ENCODE assay signal across 17 cellular contexts in the genomic region with DNA sequence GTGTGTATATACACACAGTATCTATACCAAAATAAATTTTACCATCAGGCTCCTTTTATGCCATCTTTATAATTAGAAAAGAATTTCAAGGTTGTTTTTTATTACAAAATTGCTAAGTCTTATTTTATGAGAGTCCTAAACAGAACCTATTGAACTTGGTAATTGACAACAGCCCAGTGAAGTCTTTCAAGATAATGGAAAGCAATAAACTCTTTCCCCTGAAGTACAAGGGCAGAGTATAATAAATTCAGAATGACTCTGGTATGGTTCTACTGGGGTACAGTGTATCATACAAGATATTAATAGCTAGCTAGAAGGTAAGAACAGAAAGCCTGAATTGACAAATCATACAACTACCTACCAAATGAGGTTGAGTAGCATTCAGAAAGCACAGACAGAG. TPM values are rescaled to one million over a fixed set of nuclear protein-coding genes. Genes with fewer than 3 reads are reported as not detected.
DNase-seq lines count a peak whose midpoint lies in the region; ATAC-seq, FAIRE-seq and TF ChIP-seq lines count a peak whose summit lies in the region.
"Had no signal": no experiment of that assay in that cellular context is flagged by ENCODE, and none has a peak within 500 bp of the region (broad histone marks: within the 10 kb centered on the region; RNA-seq: fewer than 3 reads in every experiment).

No MANE protein-coding gene starts in this region.

- H3K4me3 ChIP-seq in HEK293 (ENCODE audit: low read depth, low read length) (no peak overlapping the region), small intestine (ENCODE audit: low read depth in 1 of 2, low read length in 2 of 2) (no peak overlapping the region), thyroid gland (replicated peaks in 1 of 3) (no peak overlapping the region)
- H3K4me3 ChIP-seq: BLaER1 had no signal

- POLR2A ChIA-PET in HEK293 (lab: Yijun Ruan, JAX): no interaction called here

- H3K27me3 ChIP-seq in small intestine (ENCODE audit: control insufficient read depth in 2 of 2, insufficient read depth in 2 of 2, low read length in 2 of 2) (no peaks in the 10 kb centered on the region), thyroid gland (no peaks in the 10 kb centered on the region)
- H3K27me3 ChIP-seq: BLaER1 had no signal

- DNase-seq in left colon (no peak), small intestine (peak; percentile 72), thyroid gland (no peak), NCI-H1930 (lab: John Stamatoyannopoulos, UW) (no peak)
- no peak for DNase-seq in activated effector memory CD4-positive, alpha-beta T cell treated with anti-CD3 and anti-CD28 coated beads, Interleukin-2, amount 50 U/mL, for 16 hours
- DNase-seq: 8988T; CD4-positive, alpha-beta memory T cell; DMS153; DMS79; GDM1; GOT3; H9 had no signal

- TF ChIP-seq CTCF in HEK293 (tag by site-specific recombination; IDR thresholded peaks at IDR 0.05) (no peak), thyroid gland (IDR thresholded peaks at IDR 0.05) (no peak)

- TF ChIP-seq POLR2A in thyroid gland (IDR thresholded peaks at IDR 0.05): no peak

- intact Hi-C loops in left colon (cut with DNase I, micrococcal nuclease): no loop called here
- intact Hi-C loops in thyroid gland (cut with DNase I): no loop called here

- ATAC-seq in left colon (peak; percentile 69), GM21360 (IDR thresholded peaks at IDR 0.05; ENCODE audit: unreplicated experiment) (no peak)
- ATAC-seq: HepG2 had no signal

- no peak for FAIRE-seq in small intestine (lab: Jason Lieb, UNC)
- FAIRE-seq: HepG2 had no signal

- no peaks in the 10 kb centered on the region for H3K9me3 ChIP-seq in HEK293 (ENCODE audit: control insufficient read depth, insufficient read depth, low read depth, low read length)
- H3K9me3 ChIP-seq in small intestine (ENCODE audit: control insufficient read depth, low read depth): no peaks in the 10 kb centered on the region
- no peaks in the 10 kb centered on the region for H3K9me3 ChIP-seq in thyroid gland
- H3K9me3 ChIP-seq: BLaER1 had no signal

- CTCF ChIA-PET in HEK293 (lab: Yijun Ruan, JAX): interaction anchor here (0.6 to 0.7 kb wide), 2 partner anchors 100 to 226 kb away, joined by 3 read pairs; no protein-coding TSS in a partner anchor

- H3K27ac ChIP-seq in HEK293 (ENCODE audit: extremely low read depth, low read depth, low read length) (no peak overlapping the region), small intestine (ENCODE audit: low read depth in 1 of 2, low read length in 1 of 2) (no peak overlapping the region), thyroid gland (no peak overlapping the region)
- H3K27ac ChIP-seq: BLaER1 had no signal

- H3K4me1 ChIP-seq in HEK293 (ENCODE audit: control insufficient read depth, insufficient read depth, low read length): peaks cover 4% of the 10 kb centered on the region; the same call in 1 of the 2 replicates
- peaks cover 0 to 3% of the 10 kb centered on the region in 2 donors for H3K4me1 ChIP-seq in small intestine (ENCODE audit: control insufficient read depth in 2 of 2, insufficient read depth in 1 of 2, low read depth in 1 of 2, low read length in 1 of 2)
- peaks cover 5 to 8% of the 10 kb centered on the region in 2 donors for H3K4me1 ChIP-seq in thyroid gland
- H3K4me1 ChIP-seq: BLaER1 had no signal

- H3K36me3 ChIP-seq in HEK293 (ENCODE audit: control insufficient read depth in 2 of 2, insufficient read depth in 1 of 2, low read length in 2 of 2) (no peaks in the 10 kb centered on the region), small intestine (ENCODE audit: control insufficient read depth in 2 of 2, insufficient read depth in 2 of 2, low read length in 2 of 2) (no peaks in the 10 kb centered on the region), thyroid gland (no peaks in the 10 kb centered on the region)

TF ChIP-seq in HEK293, 187 proteins besides CTCF, POLR2A, EP300 and RAD21:
- TF ChIP-seq, protein P1, sequence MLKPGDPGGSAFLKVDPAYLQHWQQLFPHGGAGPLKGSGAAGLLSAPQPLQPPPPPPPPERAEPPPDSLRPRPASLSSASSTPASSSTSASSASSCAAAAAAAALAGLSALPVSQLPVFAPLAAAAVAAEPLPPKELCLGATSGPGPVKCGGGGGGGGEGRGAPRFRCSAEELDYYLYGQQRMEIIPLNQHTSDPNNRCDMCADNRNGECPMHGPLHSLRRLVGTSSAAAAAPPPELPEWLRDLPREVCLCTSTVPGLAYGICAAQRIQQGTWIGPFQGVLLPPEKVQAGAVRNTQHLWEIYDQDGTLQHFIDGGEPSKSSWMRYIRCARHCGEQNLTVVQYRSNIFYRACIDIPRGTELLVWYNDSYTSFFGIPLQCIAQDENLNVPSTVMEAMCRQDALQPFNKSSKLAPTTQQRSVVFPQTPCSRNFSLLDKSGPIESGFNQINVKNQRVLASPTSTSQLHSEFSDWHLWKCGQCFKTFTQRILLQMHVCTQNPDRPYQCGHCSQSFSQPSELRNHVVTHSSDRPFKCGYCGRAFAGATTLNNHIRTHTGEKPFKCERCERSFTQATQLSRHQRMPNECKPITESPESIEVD (tag by site-specific recombination; IDR thresholded peaks at IDR 0.05): 0 out of 2 replicates have a peak, but pooled peaks have one; percentile 34
- TF ChIP-seq, protein P2, sequence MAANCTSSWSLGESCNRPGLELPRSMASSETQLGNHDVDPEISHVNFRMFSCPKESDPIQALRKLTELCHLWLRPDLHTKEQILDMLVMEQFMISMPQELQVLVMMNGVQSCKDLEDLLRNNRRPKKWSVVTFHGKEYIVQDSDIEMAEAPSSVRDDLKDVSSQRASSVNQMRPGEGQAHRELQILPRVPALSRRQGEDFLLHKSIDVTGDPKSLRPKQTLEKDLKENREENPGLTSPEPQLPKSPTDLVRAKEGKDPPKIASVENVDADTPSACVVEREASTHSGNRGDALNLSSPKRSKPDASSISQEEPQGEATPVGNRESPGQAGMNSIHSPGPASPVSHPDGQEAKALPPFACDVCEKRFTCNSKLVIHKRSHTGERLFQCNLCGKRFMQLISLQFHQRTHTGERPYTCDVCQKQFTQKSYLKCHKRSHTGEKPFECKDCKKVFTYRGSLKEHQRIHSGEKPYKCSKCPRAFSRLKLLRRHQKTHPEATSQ (tag by site-specific recombination; IDR thresholded peaks at IDR 0.05): no peak

RNA-seq across cellular contexts. Expression of a gene that starts 26.2 kb away (rescaled TPM):
- total RNA-seq in left colon (under 1 TPM; 0.37 to 0.42 TPM), thyroid gland (10 to 100 TPM; 13.4 to 31.0 (median 19.7) TPM)
- under 1 TPM in 1 of 3 donors, not detected in 2; 0.18 TPM for polyA plus RNA-seq in small intestine
- polyA plus RNA-seq: CD14-positive monocyte had no signal

RNA-seq across cellular contexts. Expression of a gene that starts 45.7 kb away (rescaled TPM):
- total RNA-seq in left colon (1 to 10 TPM; 4.6 to 4.9 TPM), thyroid gland (10 to 100 TPM; 29.4 to 39.7 (median 31.7) TPM)
- polyA plus RNA-seq in small intestine: 1 to 10 TPM; 1.4 to 2.2 (median 1.6) TPM

Comparison
In these comparisons a context has a peak if more than half of its experiments do, and no peak if none do; other contexts are left out.
1. RNA of a gene that starts 26.2 kb away (total RNA-seq): 13.4 to 31.0 TPM in thyroid gland; 0.37 to 0.42 TPM in left colon; every median in the first group is over 10 times any median in the second.
2. RNA of a gene that starts 45.7 kb away (total RNA-seq): 29.4 to 39.7 TPM in thyroid gland; 4.6 to 4.9 TPM in left colon; every median in the first group is over 4 times any median in the second.